19 cellular contexts compared by ENCODE assay signal in the genomic region with DNA sequence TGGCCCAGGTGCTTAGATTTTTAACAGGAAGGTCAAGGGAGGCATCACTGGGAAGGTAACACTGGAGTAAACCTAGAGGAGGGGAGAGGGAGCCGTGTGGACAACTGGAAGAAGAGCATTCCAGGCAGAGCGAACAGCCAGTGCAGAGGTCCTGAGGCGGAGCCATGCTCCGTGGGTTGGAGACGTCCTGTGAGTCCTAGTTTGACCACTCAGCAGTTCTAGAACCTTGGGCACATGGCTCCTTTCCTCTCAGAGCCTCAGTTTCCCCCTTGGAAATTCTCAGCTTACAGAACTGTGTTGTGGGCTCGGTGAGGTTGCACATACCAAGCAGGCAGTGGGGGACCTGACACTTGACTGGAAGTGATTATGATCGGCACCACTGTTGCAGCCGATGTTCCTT.
DNase-seq lines count a peak whose midpoint lies in the region; ATAC-seq and TF ChIP-seq lines count a peak whose summit lies in the region.
"Had no signal": no experiment of that assay in that cellular context is flagged by ENCODE, and none has a peak within 500 bp of the region (broad histone marks: within the 10 kb centered on the region; RNA-seq: fewer than 3 reads in every experiment).

No MANE protein-coding gene starts in this region.

- H3K9me3 ChIP-seq in left ventricle myocardium inferior (replicated peaks) (no peaks in the 10 kb centered on the region), right cardiac atrium (ENCODE audit: control insufficient read depth, low read length) (no peaks in the 10 kb centered on the region)
- H3K9me3 ChIP-seq: BLaER1 treated with 17β-estradiol and CSF1 and Interleukin-3, amounts not matched to agents 10 nM and 100 nM; Peyer's patch; SK-N-SH had no signal

- peaks cover 9% of the 10 kb centered on the region for H3K4me1 Mint-ChIP-seq in central memory CD8-positive, alpha-beta T cell
- peaks cover 5% of the 10 kb centered on the region for H3K4me1 Mint-ChIP-seq in type B pancreatic cell (ENCODE audit: unreplicated experiment)
- no peaks in the 10 kb centered on the region for H3K4me1 Mint-ChIP-seq in activated T-helper 2 cell treated with anti-CD3 and anti-CD28 coated beads, Interferon-gamma antibody, Interleukin-2, Interleukin-4, amounts not matched to agents 10 μg/mL and 5 μg/mL and 100 μg/mL, durations not matched to agents 14 hours and 24 hours and 36 hours (ENCODE audit: low read depth)

- TF ChIP-seq CTCF in left ventricle myocardium inferior (IDR thresholded peaks at IDR 0.05; ENCODE audit: borderline replicate concordance) (no peak), type B pancreatic cell (conservative IDR thresholded peaks at IDR 0.05) (no peak)

- no peak for ATAC-seq in right cardiac atrium
- ATAC-seq in central memory CD8-positive, alpha-beta T cell (replicated peaks; ENCODE audit: extremely low read depth, poor library complexity, severe bottlenecking), result no peak

- peak overlapping the region; percentile 25 for H3K27ac Mint-ChIP-seq in central memory CD8-positive, alpha-beta T cell (ENCODE audit: low read depth)
- peak overlapping the region; percentile 67 for H3K27ac Mint-ChIP-seq in type B pancreatic cell
- H3K27ac Mint-ChIP-seq in activated T-helper 2 cell treated with anti-CD3 and anti-CD28 coated beads, Interferon-gamma antibody, Interleukin-2, Interleukin-4, amounts not matched to agents 10 μg/mL and 5 μg/mL and 100 μg/mL, durations not matched to agents 14 hours and 24 hours and 36 hours, result no peak overlapping the region
- H3K27ac Mint-ChIP-seq: CD4-positive, alpha-beta T cell; IgD-negative memory B cell had no signal

- H3K4me3 Mint-ChIP-seq in central memory CD8-positive, alpha-beta T cell, result no peak overlapping the region
- no peak overlapping the region for H3K4me3 Mint-ChIP-seq in type B pancreatic cell
- H3K4me3 Mint-ChIP-seq in activated T-helper 2 cell treated with anti-CD3 and anti-CD28 coated beads, Interferon-gamma antibody, Interleukin-2, Interleukin-4, amounts not matched to agents 10 μg/mL and 5 μg/mL and 100 μg/mL, durations not matched to agents 14 hours and 24 hours and 36 hours (ENCODE audit: low read depth), result no peak overlapping the region
- H3K4me3 Mint-ChIP-seq: CD4-positive, alpha-beta T cell; IgD-negative memory B cell had no signal

- DNase-seq in DMS53 (lab: John Stamatoyannopoulos, UW), result peak; percentile 36
- no peak for DNase-seq in DMS53 treated with DMSO at 0.1 percent for 48 hours (lab: John Stamatoyannopoulos, UW; ENCODE audit: unreplicated experiment)
- no peak for DNase-seq in left ventricle myocardium inferior
- no peak for DNase-seq in right cardiac atrium
- DNase-seq in central memory CD8-positive, alpha-beta T cell (ENCODE audit: low spot score in 2 of 2), result no peak
- no peak for DNase-seq in type B pancreatic cell (ENCODE audit: extremely low spot score, unreplicated experiment)
- DNase-seq in activated T-helper 2 cell treated with anti-CD3 and anti-CD28 coated beads, Interferon-gamma antibody, Interleukin-2, Interleukin-4, amounts not matched to agents 10 μg/mL and 5 μg/mL and 100 μg/mL, durations not matched to agents 14 hours and 24 hours and 36 hours (ENCODE audit: low spot score), result no peak
- no peak for DNase-seq in NCI-H226
- DNase-seq: CD4-positive, alpha-beta T cell; HCEC 1CT; NCI-H1417 treated with DMSO at 0.1 percent for 48 hours; NCI-H187 treated with DMSO at 0.1 percent for 48 hours; NCI-H526 treated with DMSO at 0.1 percent for 48 hours; OCI-M1; Peyer's patch had no signal

- H3K27me3 Mint-ChIP-seq in central memory CD8-positive, alpha-beta T cell, result no peaks in the 10 kb centered on the region
- H3K27me3 Mint-ChIP-seq in type B pancreatic cell, result no peaks in the 10 kb centered on the region
- H3K27me3 Mint-ChIP-seq in activated T-helper 2 cell treated with anti-CD3 and anti-CD28 coated beads, Interferon-gamma antibody, Interleukin-2, Interleukin-4, amounts not matched to agents 10 μg/mL and 5 μg/mL and 100 μg/mL, durations not matched to agents 14 hours and 24 hours and 36 hours (ENCODE audit: low read depth), result no peaks in the 10 kb centered on the region
- H3K27me3 Mint-ChIP-seq: CD4-positive, alpha-beta T cell; IgD-negative memory B cell had no signal

- H3K9me3 Mint-ChIP-seq in central memory CD8-positive, alpha-beta T cell, result no peaks in the 10 kb centered on the region
- no peaks in the 10 kb centered on the region for H3K9me3 Mint-ChIP-seq in type B pancreatic cell
- H3K9me3 Mint-ChIP-seq in activated T-helper 2 cell treated with anti-CD3 and anti-CD28 coated beads, Interferon-gamma antibody, Interleukin-2, Interleukin-4, amounts not matched to agents 10 μg/mL and 5 μg/mL and 100 μg/mL, durations not matched to agents 14 hours and 24 hours and 36 hours, result no peaks in the 10 kb centered on the region
- H3K9me3 Mint-ChIP-seq: CD4-positive, alpha-beta T cell; IgD-negative memory B cell had no signal

- 85% methylated on average over 8 of the region's 8 CpGs for WGBS in right cardiac atrium

- H3K36me3 ChIP-seq in left ventricle myocardium inferior, result peaks cover 7% of the 10 kb centered on the region

- intact Hi-C loops in left ventricle myocardium inferior (cut with micrococcal nuclease) (no loop called here), right cardiac atrium (cut with DNase I) (loop anchor here in 1 of 4 donors (10.0 kb wide), 1 partner anchor 198 kb away; no protein-coding TSS in a partner anchor)
- intact Hi-C loops in activated T-helper 2 cell treated with anti-CD3 and anti-CD28 coated beads, Interferon-gamma antibody, Interleukin-2, Interleukin-4, amounts not matched to agents 10 μg/mL and 5 μg/mL and 100 μg/mL, durations not matched to agents 14 hours and 24 hours and 36 hours (cut with micrococcal nuclease), result no loop called here

- H3K27ac ChIP-seq in left ventricle myocardium inferior (replicated peaks) (peak overlapping the region; percentile 52), right cardiac atrium (ENCODE audit: low read length) (no peak overlapping the region)
- H3K27ac ChIP-seq: 22Rv1; BLaER1 treated with 17β-estradiol and CSF1 and Interleukin-3, amounts not matched to agents 10 nM and 100 nM; Peyer's patch had no signal

- H3K36me3 Mint-ChIP-seq in central memory CD8-positive, alpha-beta T cell (ENCODE audit: insufficient read depth), result peaks cover 5% of the 10 kb centered on the region
- peaks cover 4% of the 10 kb centered on the region for H3K36me3 Mint-ChIP-seq in type B pancreatic cell
- no peaks in the 10 kb centered on the region for H3K36me3 Mint-ChIP-seq in activated T-helper 2 cell treated with anti-CD3 and anti-CD28 coated beads, Interferon-gamma antibody, Interleukin-2, Interleukin-4, amounts not matched to agents 10 μg/mL and 5 μg/mL and 100 μg/mL, durations not matched to agents 14 hours and 24 hours and 36 hours (ENCODE audit: low read depth)

- H3K4me3 ChIP-seq in left ventricle myocardium inferior (no peak overlapping the region), right cardiac atrium (ENCODE audit: low read length) (no peak overlapping the region)
- H3K4me3 ChIP-seq: BLaER1 treated with 17β-estradiol and CSF1 and Interleukin-3, amounts not matched to agents 10 nM and 100 nM; Peyer's patch had no signal

- H3K4me1 ChIP-seq in left ventricle myocardium inferior (peaks cover 29% of the 10 kb centered on the region), right cardiac atrium (ENCODE audit: control insufficient read depth, insufficient read depth, low read length) (no peaks in the 10 kb centered on the region)
- H3K4me1 ChIP-seq: Peyer's patch had no signal

- no peaks in the 10 kb centered on the region for H3K27me3 ChIP-seq in left ventricle myocardium inferior (ENCODE audit: low read depth)
- H3K27me3 ChIP-seq in right cardiac atrium (ENCODE audit: control insufficient read depth, insufficient read depth), result no peaks in the 10 kb centered on the region
- H3K27me3 ChIP-seq: BLaER1 treated with 17β-estradiol and CSF1 and Interleukin-3, amounts not matched to agents 10 nM and 100 nM; Peyer's patch had no signal
